ENCODE assay signal across 16 cellular contexts in the genomic region with DNA sequence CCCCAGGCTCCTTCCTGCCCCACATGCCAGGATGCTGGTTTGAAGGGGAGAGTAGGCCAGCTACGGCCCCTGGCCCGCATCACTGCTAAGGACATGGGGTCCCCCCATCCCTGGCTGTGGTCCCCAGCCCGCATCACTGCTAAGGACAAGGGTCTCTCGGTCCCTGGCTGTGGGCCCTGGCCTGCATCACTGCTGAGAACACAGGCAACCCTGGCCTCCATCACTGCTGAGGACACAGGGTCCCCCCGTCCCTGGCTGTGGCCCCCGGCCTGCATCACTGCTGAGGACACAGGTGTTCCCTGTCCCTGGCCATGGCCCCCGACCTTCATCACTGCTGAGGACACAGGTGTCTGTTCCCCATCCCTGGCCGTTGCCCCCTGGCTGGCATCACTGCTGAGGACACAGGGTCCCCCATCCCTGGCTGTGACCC.
"Had no signal": no experiment of that assay in that cellular context is flagged by ENCODE, and none has a peak within 500 bp of the region (broad histone marks: within the 10 kb centered on the region; RNA-seq: fewer than 3 reads in every experiment).

No MANE protein-coding gene starts in this region.

- H3K27ac Mint-ChIP-seq: activated naive CD8-positive, alpha-beta T cell treated with anti-CD3 and anti-CD28 coated beads, Interleukin-2, amount 10 ng/mL, durations not matched to agents 7 days and 5 days; activated T-cell treated with anti-CD3 and anti-CD28 coated beads, Interleukin-2, amount 50 U/mL, for 24 hours; mesothelial cell of epicardium; stimulated activated naive CD8-positive, alpha-beta T cell treated with anti-CD3 and anti-CD28 coated beads, Interleukin-15, Interleukin-2, amounts not matched to agents 100 ng/mL and 50 ng/mL, for 24 hours; T-helper 2 cell treated with Interferon-gamma antibody and Interleukin-4, amounts not matched to agents 5 μg/mL and 100 μg/mL, for 36 hours had no signal

- H3K9me3 ChIP-seq: esophagus muscularis mucosa, left lung, right lobe of liver, thoracic aorta, vagina had no signal

- H3K9me3 Mint-ChIP-seq: activated naive CD8-positive, alpha-beta T cell treated with anti-CD3 and anti-CD28 coated beads, Interleukin-2, amount 10 ng/mL, durations not matched to agents 7 days and 5 days; activated T-cell treated with anti-CD3 and anti-CD28 coated beads, Interleukin-2, amount 50 U/mL, for 24 hours; mesothelial cell of epicardium; stimulated activated naive CD8-positive, alpha-beta T cell treated with anti-CD3 and anti-CD28 coated beads, Interleukin-15, Interleukin-2, amounts not matched to agents 100 ng/mL and 50 ng/mL, for 24 hours; T-helper 2 cell treated with Interferon-gamma antibody and Interleukin-4, amounts not matched to agents 5 μg/mL and 100 μg/mL, for 36 hours had no signal

- H3K27ac ChIP-seq: dorsolateral prefrontal cortex, left lung, right lobe of liver, thoracic aorta, vagina had no signal

- ATAC-seq: left lung, right lobe of liver had no signal

- H3K4me3 ChIP-seq: left lung, right lobe of liver, thoracic aorta, vagina had no signal

- H3K4me1 ChIP-seq: right lobe of liver had no signal

- DNase-seq: activated gamma-delta T cell treated with Interleukin-2 at 50 U/mL for 16 hours; activated naive CD8-positive, alpha-beta T cell treated with anti-CD3 and anti-CD28 coated beads, Interleukin-2, amount 10 ng/mL, durations not matched to agents 7 days and 5 days; anterior cingulate cortex; dorsolateral prefrontal cortex; glutamatergic neuron; left lung; right lobe of liver; stimulated activated CD4-positive, alpha-beta T cell treated with anti-CD3 and anti-CD28 coated beads, Interleukin-2, amount 100 ng/mL, for 24 hours; SW 1271 had no signal

- H3K36me3 ChIP-seq: esophagus muscularis mucosa, left lung, right lobe of liver, thoracic aorta, vagina had no signal

- H3K4me3 Mint-ChIP-seq: activated naive CD8-positive, alpha-beta T cell treated with anti-CD3 and anti-CD28 coated beads, Interleukin-2, amount 10 ng/mL, durations not matched to agents 7 days and 5 days; activated T-cell treated with anti-CD3 and anti-CD28 coated beads, Interleukin-2, amount 50 U/mL, for 24 hours; mesothelial cell of epicardium; stimulated activated naive CD8-positive, alpha-beta T cell treated with anti-CD3 and anti-CD28 coated beads, Interleukin-15, Interleukin-2, amounts not matched to agents 100 ng/mL and 50 ng/mL, for 24 hours; T-helper 2 cell treated with Interferon-gamma antibody and Interleukin-4, amounts not matched to agents 5 μg/mL and 100 μg/mL, for 36 hours had no signal

- H3K36me3 Mint-ChIP-seq: activated naive CD8-positive, alpha-beta T cell treated with anti-CD3 and anti-CD28 coated beads, Interleukin-2, amount 10 ng/mL, durations not matched to agents 7 days and 5 days; mesothelial cell of epicardium had no signal

- H3K27me3 ChIP-seq: right lobe of liver, vagina had no signal

- H3K4me1 Mint-ChIP-seq: activated naive CD8-positive, alpha-beta T cell treated with anti-CD3 and anti-CD28 coated beads, Interleukin-2, amount 10 ng/mL, durations not matched to agents 7 days and 5 days had no signal
